15 cellular contexts compared by ENCODE assay signal in genomic region chr14:28461379-28461778, GRCh38.
"Had no signal": no experiment of that assay in that cellular context is flagged by ENCODE, and none has a peak within 500 bp of the region (broad histone marks: within the 10 kb centered on the region; RNA-seq: fewer than 3 reads in every experiment).

No MANE protein-coding gene starts in this region.

- H3K4me1 Mint-ChIP-seq: activated CD4-positive, alpha-beta T cell treated with anti-CD3 and anti-CD28 coated beads for 36 hours; activated naive CD8-positive, alpha-beta T cell treated with anti-CD3 and anti-CD28 coated beads, Interleukin-2, amount 50 U/mL, for 24 hours had no signal

- H3K27ac ChIP-seq: ovary, skin epidermis, stomach, tibial artery, uterus, WERI-Rb-1 had no signal

- H3K36me3 ChIP-seq: ovary, stomach, tibial artery, uterus, WERI-Rb-1 had no signal

- H3K4me3 Mint-ChIP-seq: activated CD4-positive, alpha-beta T cell treated with anti-CD3 and anti-CD28 coated beads for 36 hours; activated CD8-positive, alpha-beta T cell treated with anti-CD3 and anti-CD28 coated beads for 36 hours; activated naive CD8-positive, alpha-beta T cell treated with anti-CD3 and anti-CD28 coated beads, Interleukin-2, amount 50 U/mL, for 24 hours; activated T-helper 1 cell treated with anti-CD3 and anti-CD28 coated beads, Interleukin-12 subunit alpha, Interleukin-12 subunit beta, Interleukin-2, Interleukin-4 antibody, amounts not matched to agents 30 ng/mL and 10 ng/mL and 1 ng/mL, durations not matched to agents 14 hours and 24 hours and 36 hours; endodermal cell had no signal

- H3K9me3 ChIP-seq: ovary, tibial artery, uterus had no signal

- H3K4me1 ChIP-seq: stomach, tibial artery, uterus had no signal

- H3K27me3 ChIP-seq: ovary, stomach, tibial artery, uterus had no signal

- H3K27ac Mint-ChIP-seq: activated CD4-positive, alpha-beta T cell treated with anti-CD3 and anti-CD28 coated beads for 36 hours; activated CD8-positive, alpha-beta T cell treated with anti-CD3 and anti-CD28 coated beads for 36 hours; activated naive CD8-positive, alpha-beta T cell treated with anti-CD3 and anti-CD28 coated beads, Interleukin-2, amount 50 U/mL, for 24 hours; activated T-helper 1 cell treated with anti-CD3 and anti-CD28 coated beads, Interleukin-12 subunit alpha, Interleukin-12 subunit beta, Interleukin-2, Interleukin-4 antibody, amounts not matched to agents 30 ng/mL and 10 ng/mL and 1 ng/mL, durations not matched to agents 14 hours and 24 hours and 36 hours; endodermal cell had no signal

- H3K4me3 ChIP-seq: ovary, skin epidermis, stomach, tibial artery, uterus had no signal

- ATAC-seq: activated CD4-positive, alpha-beta T cell treated with anti-CD3 and anti-CD28 coated beads for 36 hours; activated CD8-positive, alpha-beta T cell treated with anti-CD3 and anti-CD28 coated beads for 36 hours; activated naive CD8-positive, alpha-beta T cell treated with anti-CD3 and anti-CD28 coated beads, Interleukin-2, amount 50 U/mL, for 24 hours had no signal

- H3K27me3 Mint-ChIP-seq: activated CD4-positive, alpha-beta T cell treated with anti-CD3 and anti-CD28 coated beads for 36 hours; activated CD8-positive, alpha-beta T cell treated with anti-CD3 and anti-CD28 coated beads for 36 hours; activated naive CD8-positive, alpha-beta T cell treated with anti-CD3 and anti-CD28 coated beads, Interleukin-2, amount 50 U/mL, for 24 hours had no signal

- DNase-seq: activated CD4-positive, alpha-beta T cell treated with anti-CD3 and anti-CD28 coated beads for 36 hours; activated CD8-positive, alpha-beta memory T cell treated with anti-CD3 and anti-CD28 coated beads, Interleukin-2, amount 50 U/mL, for 4 hours; activated CD8-positive, alpha-beta T cell treated with anti-CD3 and anti-CD28 coated beads for 36 hours; activated naive CD4-positive, alpha-beta T cell treated with Interleukin-2 at 50 U/mL for 16 hours; activated naive CD8-positive, alpha-beta T cell treated with anti-CD3 and anti-CD28 coated beads, Interleukin-2, amount 50 U/mL, for 24 hours; endodermal cell; ovary; stimulated activated CD4-positive, alpha-beta T cell treated with anti-CD3 and anti-CD28 coated beads, Interleukin-4, amount 100 ng/mL, for 4 hours; stomach; T-helper 1 cell; tibial artery; uterus; WERI-Rb-1 had no signal
